In genomic region chr5:96807099-96807654, GRCh38 we compare ENCODE assay signal across 8 cellular contexts. TPM values are rescaled to one million over a fixed set of nuclear protein-coding genes. Genes with fewer than 3 reads are reported as not detected.
DNase-seq lines count a peak whose midpoint lies in the region; ATAC-seq and TF ChIP-seq lines count a peak whose summit lies in the region.

No MANE protein-coding gene starts in this region.

- H3K27ac ChIP-seq in C4-2B (peak overlapping the region; percentile 99), upper lobe of left lung (peak overlapping the region; percentile 98 to 100 (median 99))

- H3K4me3 ChIP-seq in upper lobe of left lung = peak overlapping the region; percentile 36 to 86 (median 76)

- H3K27me3 ChIP-seq in upper lobe of left lung = no peaks in the 10 kb centered on the region

- H3K9me3 ChIP-seq in upper lobe of left lung = no peaks in the 10 kb centered on the region

- H3K4me1 ChIP-seq in upper lobe of left lung = peaks cover 19 to 49% (median 28%) of the 10 kb centered on the region in 4 donors

- TF ChIP-seq EP300 in upper lobe of left lung (IDR thresholded peaks at IDR 0.05) = no peak

- TF ChIP-seq POLR2A in upper lobe of left lung (IDR thresholded peaks at IDR 0.05) = peak in 1 of 4 donors; percentile 71

- TF ChIP-seq CTCF in C4-2B (conservative IDR thresholded peaks at IDR 0.05) (no peak), upper lobe of left lung (IDR thresholded peaks at IDR 0.05) (no peak)

- 0 to 2% methylated on average over 14 to 17 of the region's 36 CpGs for WGBS in upper lobe of left lung, 2 donors

- ATAC-seq in GM18867 (IDR thresholded peaks at IDR 0.05; ENCODE audit: unreplicated experiment) (peak; percentile 41), HG03064 (IDR thresholded peaks at IDR 0.05; ENCODE audit: low read depth, unreplicated experiment) (peak; percentile 31), esophagus mucosa (peak; percentile 70), upper lobe of left lung (ENCODE audit: low FRiP score in 2 of 2) (peak; percentile 81 to 87)

- peaks cover 0 to 10% (median 0%) of the 10 kb centered on the region in 4 donors for H3K36me3 ChIP-seq in upper lobe of left lung

- DNase-seq in NCI-H2227 treated with DMSO at 0.1 percent for 48 hours (lab: John Stamatoyannopoulos, UW) = peak; percentile 33
- DNase-seq in activated CD8-positive, alpha-beta memory T cell treated with anti-CD3 and anti-CD28 coated beads for 24 hours = peak; percentile 85
- DNase-seq in mucosa of gallbladder (ENCODE audit: low spot score) = peak; percentile 69
- DNase-seq in upper lobe of left lung = peak; percentile 80 to 95

RNA-seq across cellular contexts. Expression of gene ERAP1, which starts 0.6 kb away (rescaled TPM):
- total RNA-seq in esophagus mucosa = 20.7 TPM
- total RNA-seq in mucosa of gallbladder = 58.1 TPM
- 10 to 100 TPM; 26.2 to 62.5 (median 49.5) TPM for total RNA-seq in upper lobe of left lung

Comparison
In these comparisons a context has a peak if more than half of its experiments do, and no peak if none do; other contexts are left out.
1. Peak in every context shown above with its lines: DNase-seq, ATAC-seq, H3K4me3 ChIP-seq and H3K27ac ChIP-seq.
2. ATAC-seq: peak in every context shown above with its lines; median percentile 84 in upper lobe of left lung; 70 in esophagus mucosa; 41 in GM18867; 31 in HG03064.
3. DNase-seq: peak in every context shown above with its lines; median percentile 88 in upper lobe of left lung; 85 in activated CD8-positive, alpha-beta memory T cell treated with anti-CD3 and anti-CD28 coated beads for 24 hours; 69 in mucosa of gallbladder; 33 in NCI-H2227 treated with DMSO at 0.1 percent for 48 hours.